Comparison of ENCODE assay signal across 13 cellular contexts in genomic region chr11:86670179-86670578, GRCh38. TPM values are rescaled to one million over a fixed set of nuclear protein-coding genes. Genes with fewer than 3 reads are reported as not detected.
DNase-seq lines count a peak whose midpoint lies in the region; FAIRE-seq and TF ChIP-seq lines count a peak whose summit lies in the region.
"Had no signal": no experiment of that assay in that cellular context is flagged by ENCODE, and none has a peak within 500 bp of the region (broad histone marks: within the 10 kb centered on the region; RNA-seq: fewer than 3 reads in every experiment).

No MANE protein-coding gene starts in this region.

- no peak overlapping the region for H4K8ac ChIP-seq in mesendoderm (ENCODE audit: low read depth, low read length)

- H3K9ac ChIP-seq in astrocyte (ENCODE audit: low read length) (no peak overlapping the region), mesendoderm (ENCODE audit: low read length) (no peak overlapping the region)

- DNase-seq in AML-193 (lab: John Stamatoyannopoulos, UW), result peak; percentile 64 to 69
- peak; percentile 28 for DNase-seq in NB4 (ENCODE audit: low read depth)
- no peak for DNase-seq in astrocyte (ENCODE audit: low read depth)
- DNase-seq in mesendoderm, result peak; percentile 48
- no peak for DNase-seq in SK-N-DZ (ENCODE audit: low spot score)
- no peak for DNase-seq in effector memory CD4-positive, alpha-beta T cell
- DNase-seq in activated CD4-positive, alpha-beta T cell treated with anti-CD3 and anti-CD28 coated beads, Interleukin-2, amount 50 U/mL, for 4 hours, result no peak
- no peak for DNase-seq in NCI-H2081 (lab: John Stamatoyannopoulos, UW)
- DNase-seq: CD8-positive, alpha-beta memory T cell; MM.1S; stimulated activated CD4-positive, alpha-beta T cell treated with anti-CD3 and anti-CD28 coated beads, Interleukin-15, amount 100 ng/mL, for 24 hours; substantia nigra had no signal

- FAIRE-seq in astrocyte (lab: Jason Lieb, UNC), result no peak

- H3K79me2 ChIP-seq in astrocyte (ENCODE audit: insufficient read depth, low read length) (no peaks in the 10 kb centered on the region), mesendoderm (ENCODE audit: control insufficient read depth, insufficient read depth, low read length) (no peaks in the 10 kb centered on the region)

- no peaks in the 10 kb centered on the region for H4K20me1 ChIP-seq in astrocyte (ENCODE audit: insufficient read depth, low read length)

- no peak overlapping the region for H3K4ac ChIP-seq in mesendoderm (ENCODE audit: low read depth, low read length)

- H3K4me3 Mint-ChIP-seq in astrocyte (ENCODE audit: unreplicated experiment), result peak overlapping the region; percentile 87

- H3K27ac ChIP-seq in astrocyte (ENCODE audit: low read depth, low read length) (no peak overlapping the region), mesendoderm (ENCODE audit: low read depth, low read length) (no peak overlapping the region)
- H3K27ac ChIP-seq in effector memory CD4-positive, alpha-beta T cell (ENCODE audit: insufficient read depth, low read length, poor library complexity, severe bottlenecking), result no peak overlapping the region

- H3K27me3 Mint-ChIP-seq in astrocyte (ENCODE audit: low read depth, unreplicated experiment), result no peaks in the 10 kb centered on the region

- no peak overlapping the region for H3K56ac ChIP-seq in mesendoderm (ENCODE audit: low read length)

- H3K4me3 ChIP-seq in NB4 (ENCODE audit: low read depth, low read length) (no peak overlapping the region), astrocyte (ENCODE audit: insufficient read depth, low read depth, low read length) (no peak overlapping the region), mesendoderm (ENCODE audit: low read length) (no peak overlapping the region)
- no peak overlapping the region for H3K4me3 ChIP-seq in effector memory CD4-positive, alpha-beta T cell (ENCODE audit: insufficient read depth, low read depth, low read length, poor library complexity, severe bottlenecking)

- no peak for TF ChIP-seq CTCF in NB4 (IDR thresholded peaks at IDR 0.05; ENCODE audit: low read depth, low read length)
- no peak for TF ChIP-seq CTCF in astrocyte (IDR thresholded peaks at IDR 0.05; ENCODE audit: insufficient read depth, low read depth, low read length)

- no peak overlapping the region for H3K18ac ChIP-seq in mesendoderm (ENCODE audit: low read length)

- H2BK5ac ChIP-seq in mesendoderm (ENCODE audit: low read length), result no peak overlapping the region

- no peak overlapping the region for H3K27ac Mint-ChIP-seq in astrocyte (ENCODE audit: unreplicated experiment)
- H3K27ac Mint-ChIP-seq: CD8-positive, alpha-beta memory T cell; mesothelial cell of epicardium had no signal

- H3K36me3 Mint-ChIP-seq in astrocyte (ENCODE audit: low read depth, unreplicated experiment), result peaks cover 5% of the 10 kb centered on the region
- H3K36me3 Mint-ChIP-seq: mesothelial cell of epicardium had no signal

- H3K4me1 ChIP-seq in astrocyte (ENCODE audit: insufficient read depth, low read length) (peaks cover 9% of the 10 kb centered on the region), mesendoderm (ENCODE audit: control insufficient read depth, low read depth, low read length) (peaks cover 2% of the 10 kb centered on the region)
- H3K4me1 ChIP-seq in effector memory CD4-positive, alpha-beta T cell (ENCODE audit: control insufficient read depth, insufficient read depth, low read length, poor library complexity, severe bottlenecking), result no peaks in the 10 kb centered on the region

- H3K9me3 ChIP-seq in astrocyte (ENCODE audit: insufficient read depth, low read depth, low read length), result no peaks in the 10 kb centered on the region
- H3K9me3 ChIP-seq in effector memory CD4-positive, alpha-beta T cell (ENCODE audit: control insufficient read depth, low read length), result no peaks in the 10 kb centered on the region

- no peak overlapping the region for H2BK120ac ChIP-seq in mesendoderm (ENCODE audit: low read depth, low read length)

- peaks cover 31% of the 10 kb centered on the region for H3K4me1 Mint-ChIP-seq in astrocyte (ENCODE audit: low read depth, unreplicated experiment)

- peaks cover 7% of the 10 kb centered on the region for H3K9me3 Mint-ChIP-seq in astrocyte (ENCODE audit: unreplicated experiment)
- H3K9me3 Mint-ChIP-seq: mesothelial cell of epicardium had no signal

- WGBS in mesendoderm (ENCODE audit: extremely low coverage, insufficient coverage, low lambda C conversion rate), result no CpG with 5 or more reads among the region's 5 CpGs

- H3K27me3 ChIP-seq in astrocyte (ENCODE audit: insufficient read depth, low read length) (no peaks in the 10 kb centered on the region), mesendoderm (ENCODE audit: insufficient read depth, low read length, poor library complexity) (no peaks in the 10 kb centered on the region)
- no peaks in the 10 kb centered on the region for H3K27me3 ChIP-seq in effector memory CD4-positive, alpha-beta T cell (replicated peaks; ENCODE audit: control insufficient read depth, insufficient read depth, low read length, poor library complexity, severe bottlenecking)

- H2AK5ac ChIP-seq in mesendoderm (ENCODE audit: low read length), result no peak overlapping the region

- H3K23ac ChIP-seq in mesendoderm (ENCODE audit: low read length), result no peak overlapping the region

- H3K36me3 ChIP-seq in astrocyte (ENCODE audit: insufficient read depth, low read length) (no peaks in the 10 kb centered on the region), mesendoderm (ENCODE audit: control insufficient read depth, insufficient read depth, low read length) (no peaks in the 10 kb centered on the region)
- no peaks in the 10 kb centered on the region for H3K36me3 ChIP-seq in effector memory CD4-positive, alpha-beta T cell (ENCODE audit: control insufficient read depth, insufficient read depth, low read length)

- no peak overlapping the region for H2BK15ac ChIP-seq in mesendoderm (replicated peaks; ENCODE audit: low read depth)

- H3K79me1 ChIP-seq in mesendoderm (ENCODE audit: low read length), result no peaks in the 10 kb centered on the region

- H2AFZ ChIP-seq in astrocyte (ENCODE audit: low read depth, low read length), result no peak overlapping the region

- H3K4me2 ChIP-seq in astrocyte (ENCODE audit: low read length) (peak overlapping the region; percentile 92), mesendoderm (ENCODE audit: low read length) (no peak overlapping the region)

- H4K5ac ChIP-seq in mesendoderm (ENCODE audit: low read length), result no peak overlapping the region

- no peak for TF ChIP-seq POLR2A in NB4 (IDR thresholded peaks at IDR 0.05; ENCODE audit: extremely low read depth, insufficient read length)

RNA-seq across cellular contexts. Expression of gene ME3, which starts 2.2 kb away (rescaled TPM):
- total RNA-seq in astrocyte, result 26.5 and 28.6 TPM in 2 replicates
- polyA plus RNA-seq in mesendoderm (2013, experiment 1 of 2), result 1.3 TPM
- 1.2 TPM for polyA plus RNA-seq in mesendoderm (2013, experiment 2 of 2)
- 13.3 and 15.8 TPM in 2 replicates for polyA plus RNA-seq in SK-N-DZ (2014; cell fraction: cytosol; rRNA removed)
- 68.1 and 98.3 TPM in 2 replicates for polyA plus RNA-seq in SK-N-DZ (2014; cell fraction: nucleus; rRNA removed)
- polyA plus RNA-seq: CD8-positive, alpha-beta memory T cell had no signal

Comparison
In these comparisons a context has a peak if more than half of its experiments do, and no peak if none do; other contexts are left out.
1. DNase-seq: peak in AML-193 (2 of 2), NB4 (single experiment) and mesendoderm (single experiment); none in astrocyte (single experiment), SK-N-DZ (single experiment), effector memory CD4-positive, alpha-beta T cell (0 of 3), activated CD4-positive, alpha-beta T cell treated with anti-CD3 and anti-CD28 coated beads, Interleukin-2, amount 50 U/mL, for 4 hours (0 of 2) and NCI-H2081 (0 of 2).